ENCODE assay signal across 24 cellular contexts in the genomic region with DNA sequence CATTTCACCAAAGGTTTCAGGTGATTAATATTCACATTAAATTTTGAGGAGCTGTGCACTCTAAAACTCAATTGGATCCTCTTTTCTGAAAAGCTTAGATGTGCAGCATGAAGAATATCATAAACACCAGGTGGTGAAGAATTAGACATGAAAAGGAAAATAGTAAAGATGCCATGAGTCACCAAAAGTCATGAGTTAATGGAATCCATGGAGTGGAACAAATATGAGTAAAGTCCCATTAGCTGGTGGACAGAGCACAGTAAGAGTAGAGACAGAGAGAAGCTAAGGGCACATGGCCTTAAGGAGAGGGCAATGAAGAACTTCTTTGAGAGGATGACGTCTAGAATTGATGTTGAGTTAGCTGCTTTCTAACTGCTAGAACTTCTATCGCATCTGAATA.
"Had no signal": no experiment of that assay in that cellular context is flagged by ENCODE, and none has a peak within 500 bp of the region (broad histone marks: within the 10 kb centered on the region; RNA-seq: fewer than 3 reads in every experiment).

No MANE protein-coding gene starts in this region.

- H3K27me3 ChIP-seq: brain microvascular endothelial cell had no signal

- H3K36me3 ChIP-seq: brain microvascular endothelial cell had no signal

- H3K27ac ChIP-seq: brain microvascular endothelial cell had no signal

- DNase-seq: activated CD4-positive, alpha-beta T cell treated with anti-CD3 and anti-CD28 coated beads for 36 hours; activated CD4-positive, alpha-beta T cell treated with anti-CD3 and anti-CD28 coated beads, Interleukin-2, amount 10 ng/mL, durations not matched to agents 7 days and 5 days; activated CD4-positive, alpha-beta T cell treated with anti-CD3 and anti-CD28 coated beads, Interleukin-2, amount 50 U/mL, for 48 hours; activated CD8-positive, alpha-beta T cell treated with anti-CD3 and anti-CD28 coated beads, Interleukin-2, amount 10 ng/mL, durations not matched to agents 7 days and 5 days; activated gamma-delta T cell treated with Interleukin-2 at 50 U/mL for 16 hours; activated naive CD4-positive, alpha-beta T cell treated with anti-CD3 and anti-CD28 coated beads for 36 hours; activated T-cell treated with anti-CD3 and anti-CD28 coated beads, Interleukin-2, amount 50 U/mL, for 24 hours; amniotic stem cell; aorta; brain microvascular endothelial cell; Kasumi-1; KG1; NCI-H1092 treated with DMSO at 0.1 percent for 48 hours; NCI-H1417; NCI-H146; NCI-H187 treated with DMSO at 0.1 percent for 48 hours; NCI-H2081; NCI-H226; NCI-H446 treated with DMSO at 0.1 percent for 48 hours; NCI-H524; NCI-H748 treated with DMSO at 0.1 percent for 48 hours; NK-92 treated with Interleukin-12 subunit alpha and Interleukin-12 subunit beta, amount 100 ng/mL, for 24 hours; Right ventricle myocardium superior; T1000 had no signal
